In the genomic region with DNA sequence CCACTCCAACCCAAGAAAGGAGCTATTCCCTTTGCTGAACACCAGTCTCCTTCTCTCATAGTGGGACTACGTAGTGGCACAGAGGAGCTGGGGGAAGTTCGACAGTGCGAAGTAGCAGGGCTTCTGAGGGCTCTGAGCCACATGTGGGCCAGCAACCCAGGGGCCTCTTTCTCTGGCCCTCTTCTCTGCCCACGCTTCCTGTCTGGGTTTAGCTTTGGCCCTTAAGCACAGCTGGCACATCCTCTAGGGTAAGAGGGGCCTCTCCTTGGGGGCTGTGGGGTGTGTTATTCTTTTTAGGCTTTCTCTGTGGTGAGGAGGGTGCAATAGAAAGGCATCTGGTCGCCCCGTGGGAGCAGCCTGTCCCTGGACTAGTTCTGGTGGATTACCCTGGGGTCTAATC, we compare ENCODE assay signal across 10 cellular contexts.
DNase-seq lines count a peak whose midpoint lies in the region; ATAC-seq and TF ChIP-seq lines count a peak whose summit lies in the region.
"Had no signal": no experiment of that assay in that cellular context is flagged by ENCODE, and none has a peak within 500 bp of the region (broad histone marks: within the 10 kb centered on the region; RNA-seq: fewer than 3 reads in every experiment).

No MANE protein-coding gene starts in this region.

- H3K36me3 ChIP-seq in A673 (ENCODE audit: insufficient read depth, low read length, poor library complexity, severe bottlenecking) (no peaks in the 10 kb centered on the region), SK-N-SH (replicated peaks in 1 of 2; ENCODE audit: control insufficient read depth in 1 of 2, insufficient read depth in 2 of 2, low read length in 1 of 2) (no peaks in the 10 kb centered on the region)

- H2AFZ ChIP-seq in SK-N-SH (ENCODE audit: low read depth): no peak overlapping the region

- H3F3A ChIP-seq in SK-N-SH (replicated peaks; ENCODE audit: insufficient read depth): peaks cover 6% of the 10 kb centered on the region

- CTCF ChIA-PET in A673 (lab: Charles Lee) (no interaction called here), MCF 10A (lab: Yijun Ruan, JAX) (no interaction called here), SK-N-SH (lab: Yijun Ruan, JAX) (no interaction called here)

- intact Hi-C loops in A673 (cut with micrococcal nuclease; ENCODE audit: unreplicated experiment): no loop called here
- intact Hi-C loops in MCF 10A (cut with micrococcal nuclease): no loop called here

- POLR2A ChIA-PET in A673 (lab: Charles Lee; ENCODE audit: low non-redundant PET) (no interaction called here), MCF 10A (lab: Yijun Ruan, JAX) (no interaction called here), SK-N-SH (lab: Yijun Ruan, JAX) (no interaction called here)

- TF ChIP-seq CTCF in A673 (conservative IDR thresholded peaks at IDR 0.05; ENCODE audit: low read depth, low read length) (no peak), MCF 10A (IDR thresholded peaks at IDR 0.05; ENCODE audit: unreplicated experiment) (no peak), SK-N-SH (IDR thresholded peaks at IDR 0.05) (no peak), omental fat pad (IDR thresholded peaks at IDR 0.05) (no peak)

- DNase-seq in A673 (ENCODE audit: low spot score) (peak; percentile 10), T-helper 17 cell (no peak), MCF 10A (ENCODE audit: unreplicated experiment) (no peak), SK-N-SH (no peak), omental fat pad (ENCODE audit: low spot score) (no peak), OCI-M1 (lab: John Stamatoyannopoulos, UW) (no peak)
- DNase-seq: HCEC 1CT, NCI-H1694 treated with DMSO at 0.1 percent for 48 hours had no signal

- H3K36me3 Mint-ChIP-seq in T-helper 17 cell (ENCODE audit: low read depth) (no peaks in the 10 kb centered on the region), MCF 10A (ENCODE audit: insufficient read depth, unreplicated experiment) (no peaks in the 10 kb centered on the region)

- H3K4me2 ChIP-seq in SK-N-SH: no peak overlapping the region

- H3K27ac Mint-ChIP-seq in T-helper 17 cell (peak overlapping the region; percentile 27), MCF 10A (ENCODE audit: low read depth, unreplicated experiment) (no peak overlapping the region)

- no peaks in the 10 kb centered on the region for H3K79me2 ChIP-seq in SK-N-SH (ENCODE audit: insufficient read depth)

- no peak overlapping the region for H3K4me3 ChIP-seq in A673 (ENCODE audit: low read depth, low read length, poor library complexity, severe bottlenecking)
- H3K4me3 ChIP-seq in SK-N-SH (ENCODE audit: low read depth in 2 of 2, low read length in 1 of 2): no peak overlapping the region

- H3K4me1 Mint-ChIP-seq in T-helper 17 cell (peaks cover 14% of the 10 kb centered on the region), MCF 10A (ENCODE audit: insufficient read depth, unreplicated experiment) (no peaks in the 10 kb centered on the region)

- no peak overlapping the region for H3K9ac ChIP-seq in SK-N-SH

- H3K27me3 ChIP-seq in A673 (replicated peaks; ENCODE audit: insufficient read depth, low read depth, low read length, poor library complexity) (no peaks in the 10 kb centered on the region), SK-N-SH (ENCODE audit: insufficient read depth) (peaks cover 9% of the 10 kb centered on the region; the same call in 1 of the 2 replicates)

- 42% methylated on average over 6 of the region's 6 CpGs for WGBS in SK-N-SH (ENCODE audit: low lambda C conversion rate)

- TF ChIP-seq EP300 in SK-N-SH (IDR thresholded peaks at IDR 0.05; ENCODE audit: borderline replicate concordance in 1 of 2, low read depth in 1 of 2, low read length in 1 of 2): no peak

- no peaks in the 10 kb centered on the region for H3K27me3 Mint-ChIP-seq in T-helper 17 cell
- H3K27me3 Mint-ChIP-seq in MCF 10A (ENCODE audit: insufficient read depth, unreplicated experiment): peaks cover 43% of the 10 kb centered on the region

- no peaks in the 10 kb centered on the region for H3K9me3 Mint-ChIP-seq in MCF 10A (ENCODE audit: unreplicated experiment)

- H3K9me3 ChIP-seq in A673 (ENCODE audit: low read depth, low read length, poor library complexity, severe bottlenecking): no peaks in the 10 kb centered on the region
- H3K9me3 ChIP-seq in T-helper 17 cell (ENCODE audit: control insufficient read depth, low read length, poor library complexity, severe bottlenecking): no peaks in the 10 kb centered on the region
- no peaks in the 10 kb centered on the region for H3K9me3 ChIP-seq in SK-N-SH

- H3K4me1 ChIP-seq in A673 (ENCODE audit: insufficient read depth, low read length, poor library complexity, severe bottlenecking) (peaks cover 7% of the 10 kb centered on the region), SK-N-SH (ENCODE audit: control insufficient read depth in 1 of 2, insufficient read depth in 2 of 2, low read depth in 1 of 2, low read length in 1 of 2) (no peaks in the 10 kb centered on the region)

- BruUV-seq in A673 (replicated peaks; lab: Mats Ljungman, UMichigan) (no TSS peak), MCF 10A (replicated peaks; lab: Mats Ljungman, UMichigan) (no TSS peak)

- H4K20me1 ChIP-seq in SK-N-SH (ENCODE audit: insufficient read depth): no peaks in the 10 kb centered on the region

- H3K4me3 Mint-ChIP-seq in T-helper 17 cell: no peak overlapping the region
- H3K4me3 Mint-ChIP-seq in MCF 10A (ENCODE audit: unreplicated experiment): no peak overlapping the region

- ATAC-seq in GM18868 (IDR thresholded peaks at IDR 0.05; ENCODE audit: unreplicated experiment): peak; percentile 83
- ATAC-seq in HG02798 (IDR thresholded peaks at IDR 0.05; ENCODE audit: poor library complexity, unreplicated experiment): peak; percentile 94
- no peak for ATAC-seq in T-helper 17 cell
- ATAC-seq in omental fat pad (ENCODE audit: low FRiP score): no peak

- H3K27ac ChIP-seq in A673 (ENCODE audit: low read depth, low read length, poor library complexity, severe bottlenecking) (no peak overlapping the region), SK-N-SH (ENCODE audit: low read depth in 2 of 2, low read length in 1 of 2) (no peak overlapping the region)

- no peaks in the 10 kb centered on the region for H3K9me2 ChIP-seq in SK-N-SH

- TF ChIP-seq RAD21 in SK-N-SH (IDR thresholded peaks at IDR 0.05; ENCODE audit: low read length): no peak

TF ChIP-seq in SK-N-SH, 30 proteins besides CTCF, POLR2A, EP300 and RAD21:
- TF ChIP-seq SIN3A (IDR thresholded peaks at IDR 0.05; ENCODE audit: borderline replicate concordance, low read depth, low read length) (no peak), ELF1 (IDR thresholded peaks at IDR 0.05) (no peak), FOXM1 (IDR thresholded peaks at IDR 0.05; ENCODE audit: low read depth) (no peak), NRF1 (IDR thresholded peaks at IDR 0.05; ENCODE audit: low read depth, low read length) (no peak), SMC3 (IDR thresholded peaks at IDR 0.05; ENCODE audit: low read depth, low read length) (no peak), USF2 (IDR thresholded peaks at IDR 0.05; ENCODE audit: borderline replicate concordance, low read depth, low read length) (no peak), USF1 (IDR thresholded peaks at IDR 0.05; ENCODE audit: borderline replicate concordance, low read depth) (no peak), RXRA (IDR thresholded peaks at IDR 0.05; ENCODE audit: borderline replicate concordance, low read depth) (no peak), YY1 (IDR thresholded peaks at IDR 0.05; ENCODE audit: low read depth) (no peak), TEAD4 (IDR thresholded peaks at IDR 0.05; ENCODE audit: borderline replicate concordance, insufficient read depth) (no peak), EZH2phosphoT487 (IDR thresholded peaks at IDR 0.05; ENCODE audit: borderline replicate concordance, low read depth) (no peak), CHD2 (IDR thresholded peaks at IDR 0.05; ENCODE audit: low read length, partially characterized antibody) (no peak), TCF12 (IDR thresholded peaks at IDR 0.05) (no peak), POLR2AphosphoS5 (IDR thresholded peaks at IDR 0.05; ENCODE audit: low read depth, low read length) (no peak), JUND (IDR thresholded peaks at IDR 0.05) (no peak), FOXJ3 (CRISPR knock-in tag; IDR thresholded peaks at IDR 0.05) (no peak), FOSL2 (IDR thresholded peaks at IDR 0.05; ENCODE audit: borderline replicate concordance, low read depth) (no peak)
- TF ChIP-seq, protein P1, sequence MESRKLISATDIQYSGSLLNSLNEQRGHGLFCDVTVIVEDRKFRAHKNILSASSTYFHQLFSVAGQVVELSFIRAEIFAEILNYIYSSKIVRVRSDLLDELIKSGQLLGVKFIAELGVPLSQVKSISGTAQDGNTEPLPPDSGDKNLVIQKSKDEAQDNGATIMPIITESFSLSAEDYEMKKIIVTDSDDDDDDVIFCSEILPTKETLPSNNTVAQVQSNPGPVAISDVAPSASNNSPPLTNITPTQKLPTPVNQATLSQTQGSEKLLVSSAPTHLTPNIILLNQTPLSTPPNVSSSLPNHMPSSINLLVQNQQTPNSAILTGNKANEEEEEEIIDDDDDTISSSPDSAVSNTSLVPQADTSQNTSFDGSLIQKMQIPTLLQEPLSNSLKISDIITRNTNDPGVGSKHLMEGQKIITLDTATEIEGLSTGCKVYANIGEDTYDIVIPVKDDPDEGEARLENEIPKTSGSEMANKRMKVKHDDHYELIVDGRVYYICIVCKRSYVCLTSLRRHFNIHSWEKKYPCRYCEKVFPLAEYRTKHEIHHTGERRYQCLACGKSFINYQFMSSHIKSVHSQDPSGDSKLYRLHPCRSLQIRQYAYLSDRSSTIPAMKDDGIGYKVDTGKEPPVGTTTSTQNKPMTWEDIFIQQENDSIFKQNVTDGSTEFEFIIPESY (IDR thresholded peaks at IDR 0.05; ENCODE audit: borderline replicate concordance, low read depth): no peak
TF ChIP-seq in SK-N-SH: peak in this region for 0.

Comparison
In these comparisons a context has a peak if more than half of its experiments do, and no peak if none do; other contexts are left out.
1. ATAC-seq: peak in GM18868 (single experiment) and HG02798 (single experiment); none in T-helper 17 cell (single experiment) and omental fat pad (single experiment).